ENCODE assay signal across 9 cellular contexts in genomic region chr19:45515807-45516401, GRCh38. TPM values are rescaled to one million over a fixed set of nuclear protein-coding genes. Genes with fewer than 3 reads are reported as not detected.
DNase-seq lines count a peak whose midpoint lies in the region; ATAC-seq and TF ChIP-seq lines count a peak whose summit lies in the region.
"Had no signal": no experiment of that assay in that cellular context is flagged by ENCODE, and none has a peak within 500 bp of the region (broad histone marks: within the 10 kb centered on the region; RNA-seq: fewer than 3 reads in every experiment).

No MANE protein-coding gene starts in this region.

- H3K4me3 Mint-ChIP-seq in activated B cell treated with CpG ODN at 0.5 μM for 24 hours: peak overlapping the region; percentile 67
- H3K4me3 Mint-ChIP-seq in progenitor cell of endocrine pancreas (ENCODE audit: low read depth): no peak overlapping the region

- POLR2A ChIA-PET in activated B cell treated with CpG ODN at 0.5 μM for 24 hours (lab: Charles Lee): interaction anchor here (1.1 to 2.9 kb wide), 10 partner anchors 10 to 177 kb away, joined by 3 to 22 read pairs (median 6); partner anchors contain the start of genes PPM1N, QPCTL and SNRPD2

- CTCF ChIA-PET in activated B cell treated with CpG ODN at 0.5 μM for 24 hours (lab: Charles Lee): interaction anchor here (0.7 to 1.6 kb wide), 8 partner anchors 9 to 126 kb away, joined by 3 to 5 read pairs (median 4); no protein-coding TSS in a partner anchor

- H3K4me1 Mint-ChIP-seq in activated B cell treated with CpG ODN at 0.5 μM for 24 hours (peaks cover 60% of the 10 kb centered on the region), progenitor cell of endocrine pancreas (ENCODE audit: low read depth) (peaks cover 4% of the 10 kb centered on the region)

- no peak for TF ChIP-seq CTCF in GM20000 (IDR thresholded peaks at IDR 0.05; ENCODE audit: extremely low read depth, missing control alignments)
- no peak for TF ChIP-seq CTCF in activated B cell treated with CpG ODN at 0.5 μM for 24 hours (IDR thresholded peaks at IDR 0.05)
- no peak for TF ChIP-seq CTCF in progenitor cell of endocrine pancreas (IDR thresholded peaks at IDR 0.05; ENCODE audit: unreplicated experiment)

- H3K9me3 Mint-ChIP-seq in activated B cell treated with CpG ODN at 0.5 μM for 24 hours: no peaks in the 10 kb centered on the region
- H3K9me3 Mint-ChIP-seq in progenitor cell of endocrine pancreas (ENCODE audit: low read depth): no peaks in the 10 kb centered on the region

- no peak for ATAC-seq in activated B cell treated with CpG ODN at 0.5 μM for 24 hours (ENCODE audit: low read depth)
- no peak for ATAC-seq in GM19395 (IDR thresholded peaks at IDR 0.05; ENCODE audit: unreplicated experiment)
- no peak for ATAC-seq in HG03457 (IDR thresholded peaks at IDR 0.05; ENCODE audit: unreplicated experiment)

- DNase-seq in GM20000 (ENCODE audit: low spot score) (peak; percentile 44), activated B cell treated with CpG ODN at 0.5 μM for 24 hours (no peak), germinal center (ENCODE audit: low spot score) (peak; percentile 10), progenitor cell of endocrine pancreas (ENCODE audit: low spot score, unreplicated experiment) (no peak), NCI-H1436 (lab: John Stamatoyannopoulos, UW) (no peak), SKM-1 treated with dmso at 0.1 percent for 144 hours (lab: John Stamatoyannopoulos, UW; ENCODE audit: unreplicated experiment) (no peak)
- DNase-seq: NCI-H2171 treated with DMSO at 0.1 percent for 48 hours had no signal

- intact Hi-C loops in activated B cell treated with CpG ODN at 0.5 μM for 24 hours (cut with micrococcal nuclease): loop anchor here (1.0 to 2.0 kb wide), 3 partner anchors 10 to 69 kb away; partner anchors contain the start of genes OPA3 and RTN2

- peaks cover 49% of the 10 kb centered on the region for H3K36me3 Mint-ChIP-seq in activated B cell treated with CpG ODN at 0.5 μM for 24 hours (ENCODE audit: low read depth)
- peaks cover 13% of the 10 kb centered on the region for H3K36me3 Mint-ChIP-seq in progenitor cell of endocrine pancreas (ENCODE audit: insufficient read depth)

- H3K27ac Mint-ChIP-seq in activated B cell treated with CpG ODN at 0.5 μM for 24 hours (peak overlapping the region; percentile 92), progenitor cell of endocrine pancreas (peak overlapping the region; percentile 71)

- H3K27me3 Mint-ChIP-seq in activated B cell treated with CpG ODN at 0.5 μM for 24 hours: no peaks in the 10 kb centered on the region
- no peaks in the 10 kb centered on the region for H3K27me3 Mint-ChIP-seq in progenitor cell of endocrine pancreas

RNA-seq across cellular contexts. Expression of gene VASP, which starts 8.6 kb away (rescaled TPM):
- 294 and 300 TPM in 2 replicates for total RNA-seq in activated B cell treated with CpG ODN at 0.5 μM for 24 hours
- total RNA-seq in progenitor cell of endocrine pancreas: 93.4 and 94.9 TPM in 2 replicates

RNA-seq across cellular contexts. Expression of gene PPM1N, which starts 17.7 kb away (rescaled TPM):
- total RNA-seq in activated B cell treated with CpG ODN at 0.5 μM for 24 hours (0.80 and 1.4 TPM in 2 replicates), progenitor cell of endocrine pancreas (0.62 TPM in 1 of 2 replicates, not detected in the other)

RNA-seq across cellular contexts. Expression of gene RTN2, which starts 19.1 kb away (rescaled TPM):
- total RNA-seq in activated B cell treated with CpG ODN at 0.5 μM for 24 hours (1.2 and 1.5 TPM in 2 replicates), progenitor cell of endocrine pancreas (17.9 and 21.6 TPM in 2 replicates)

RNA-seq across cellular contexts. Expression of gene FOSB, which starts 48.1 kb away (rescaled TPM):
- total RNA-seq in activated B cell treated with CpG ODN at 0.5 μM for 24 hours (16.8 and 20.4 TPM in 2 replicates), progenitor cell of endocrine pancreas (5.3 and 7.3 TPM in 2 replicates)

Comparison
In these comparisons a context has a peak if more than half of its experiments do, and no peak if none do; other contexts are left out.
1. DNase-seq: peak in GM20000 (single experiment) and germinal center (single experiment); none in activated B cell treated with CpG ODN at 0.5 μM for 24 hours (single experiment), progenitor cell of endocrine pancreas (single experiment), NCI-H1436 (single experiment) and SKM-1 treated with dmso at 0.1 percent for 144 hours (single experiment).